Comparison of ENCODE assay signal across 1 cellular context in the genomic region with DNA sequence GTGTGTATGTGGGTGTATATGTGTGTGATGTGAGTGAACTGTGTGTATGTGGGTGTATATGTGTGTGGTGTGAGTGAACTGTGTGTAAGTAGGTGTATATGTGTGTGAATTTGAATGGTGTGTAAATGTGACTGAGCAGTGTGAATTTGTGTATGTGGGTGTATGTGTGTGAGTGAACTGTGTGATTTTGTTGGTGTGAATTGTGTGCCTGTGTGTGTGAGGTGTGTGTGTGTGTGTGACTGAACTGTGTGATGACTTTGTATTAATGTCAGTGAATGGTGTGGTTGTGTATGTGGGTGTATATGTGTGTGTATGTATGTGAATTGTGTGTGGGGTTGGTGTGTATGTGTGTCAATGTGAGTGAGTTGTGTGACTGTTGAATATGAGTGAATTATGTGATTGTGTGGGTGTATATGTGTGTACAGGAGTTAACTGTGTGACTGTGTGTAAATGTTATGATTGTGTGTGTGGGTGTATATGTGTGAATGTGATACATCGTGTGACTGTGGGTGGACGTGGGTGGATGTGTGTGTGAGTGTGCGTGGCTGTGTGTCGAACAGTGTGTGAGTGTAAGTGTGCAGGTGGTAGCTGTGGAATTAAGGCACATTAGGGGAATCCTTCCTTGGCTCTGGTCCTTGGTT.
TF ChIP-seq lines count a peak whose summit lies in the region.

No MANE protein-coding gene starts in this region.

TF ChIP-seq in HEK293, 187 proteins besides CTCF, POLR2A, EP300 and RAD21:
- TF ChIP-seq ZFHX2 (tag by site-specific recombination; conservative IDR thresholded peaks at IDR 0.05) (peak; percentile 99), EGR2 (tag by site-specific recombination; IDR thresholded peaks at IDR 0.05; ENCODE audit: low read depth) (peak; percentile 98)
- TF ChIP-seq, protein P1, sequence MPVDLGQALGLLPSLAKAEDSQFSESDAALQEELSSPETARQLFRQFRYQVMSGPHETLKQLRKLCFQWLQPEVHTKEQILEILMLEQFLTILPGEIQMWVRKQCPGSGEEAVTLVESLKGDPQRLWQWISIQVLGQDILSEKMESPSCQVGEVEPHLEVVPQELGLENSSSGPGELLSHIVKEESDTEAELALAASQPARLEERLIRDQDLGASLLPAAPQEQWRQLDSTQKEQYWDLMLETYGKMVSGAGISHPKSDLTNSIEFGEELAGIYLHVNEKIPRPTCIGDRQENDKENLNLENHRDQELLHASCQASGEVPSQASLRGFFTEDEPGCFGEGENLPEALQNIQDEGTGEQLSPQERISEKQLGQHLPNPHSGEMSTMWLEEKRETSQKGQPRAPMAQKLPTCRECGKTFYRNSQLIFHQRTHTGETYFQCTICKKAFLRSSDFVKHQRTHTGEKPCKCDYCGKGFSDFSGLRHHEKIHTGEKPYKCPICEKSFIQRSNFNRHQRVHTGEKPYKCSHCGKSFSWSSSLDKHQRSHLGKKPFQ (tag by site-specific recombination; IDR thresholded peaks at IDR 0.05): peak; percentile 95
